ENCODE assay signal across 2 cellular contexts in the genomic region with DNA sequence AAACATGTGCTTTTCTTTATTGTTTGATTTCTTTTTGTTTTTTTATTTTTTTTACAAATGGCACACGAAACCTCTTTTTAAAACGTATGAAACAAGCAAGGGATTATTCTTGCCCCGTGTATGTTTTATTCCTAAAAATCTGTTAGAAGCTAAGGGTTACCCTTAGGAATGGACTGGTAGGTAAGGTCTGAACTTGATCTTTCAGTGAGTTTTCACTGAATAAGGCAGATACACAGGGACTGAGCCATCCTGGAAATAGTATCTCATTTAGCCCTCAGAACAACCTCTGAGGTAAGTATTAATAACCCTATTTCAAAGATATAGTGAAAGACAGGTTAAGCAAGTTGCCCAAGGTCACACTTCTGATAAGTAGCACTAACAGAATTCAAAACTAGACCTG.
TF ChIP-seq lines count a peak whose summit lies in the region.

No MANE protein-coding gene starts in this region.

TF ChIP-seq in K562, 482 proteins besides CTCF, POLR2A, EP300 and RAD21 (continues in another document):
- TF ChIP-seq, protein P1, sequence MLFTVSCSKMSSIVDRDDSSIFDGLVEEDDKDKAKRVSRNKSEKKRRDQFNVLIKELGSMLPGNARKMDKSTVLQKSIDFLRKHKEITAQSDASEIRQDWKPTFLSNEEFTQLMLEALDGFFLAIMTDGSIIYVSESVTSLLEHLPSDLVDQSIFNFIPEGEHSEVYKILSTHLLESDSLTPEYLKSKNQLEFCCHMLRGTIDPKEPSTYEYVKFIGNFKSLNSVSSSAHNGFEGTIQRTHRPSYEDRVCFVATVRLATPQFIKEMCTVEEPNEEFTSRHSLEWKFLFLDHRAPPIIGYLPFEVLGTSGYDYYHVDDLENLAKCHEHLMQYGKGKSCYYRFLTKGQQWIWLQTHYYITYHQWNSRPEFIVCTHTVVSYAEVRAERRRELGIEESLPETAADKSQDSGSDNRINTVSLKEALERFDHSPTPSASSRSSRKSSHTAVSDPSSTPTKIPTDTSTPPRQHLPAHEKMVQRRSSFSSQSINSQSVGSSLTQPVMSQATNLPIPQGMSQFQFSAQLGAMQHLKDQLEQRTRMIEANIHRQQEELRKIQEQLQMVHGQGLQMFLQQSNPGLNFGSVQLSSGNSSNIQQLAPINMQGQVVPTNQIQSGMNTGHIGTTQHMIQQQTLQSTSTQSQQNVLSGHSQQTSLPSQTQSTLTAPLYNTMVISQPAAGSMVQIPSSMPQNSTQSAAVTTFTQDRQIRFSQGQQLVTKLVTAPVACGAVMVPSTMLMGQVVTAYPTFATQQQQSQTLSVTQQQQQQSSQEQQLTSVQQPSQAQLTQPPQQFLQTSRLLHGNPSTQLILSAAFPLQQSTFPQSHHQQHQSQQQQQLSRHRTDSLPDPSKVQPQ (CRISPR knock-in tag; IDR thresholded peaks at IDR 0.05; ENCODE audit: borderline replicate concordance) = no peak
- TF ChIP-seq ZNF143 (CRISPR knock-in tag; IDR thresholded peaks at IDR 0.05) (no peak), TSC22D4 (tag; IDR thresholded peaks at IDR 0.05) (no peak), KDM1A (IDR thresholded peaks at IDR 0.05) (0 out of 4 replicates have a peak, but pooled peaks of 1 of the 2 experiments have one; percentile 18), FOXP1 (CRISPR knock-in tag; IDR thresholded peaks at IDR 0.05) (no peak), NR2C2 (CRISPR knock-in tag; IDR thresholded peaks at IDR 0.05) (no peak), NR2C2 (tag; IDR thresholded peaks at IDR 0.05) (no peak)
- TF ChIP-seq, protein P2, sequence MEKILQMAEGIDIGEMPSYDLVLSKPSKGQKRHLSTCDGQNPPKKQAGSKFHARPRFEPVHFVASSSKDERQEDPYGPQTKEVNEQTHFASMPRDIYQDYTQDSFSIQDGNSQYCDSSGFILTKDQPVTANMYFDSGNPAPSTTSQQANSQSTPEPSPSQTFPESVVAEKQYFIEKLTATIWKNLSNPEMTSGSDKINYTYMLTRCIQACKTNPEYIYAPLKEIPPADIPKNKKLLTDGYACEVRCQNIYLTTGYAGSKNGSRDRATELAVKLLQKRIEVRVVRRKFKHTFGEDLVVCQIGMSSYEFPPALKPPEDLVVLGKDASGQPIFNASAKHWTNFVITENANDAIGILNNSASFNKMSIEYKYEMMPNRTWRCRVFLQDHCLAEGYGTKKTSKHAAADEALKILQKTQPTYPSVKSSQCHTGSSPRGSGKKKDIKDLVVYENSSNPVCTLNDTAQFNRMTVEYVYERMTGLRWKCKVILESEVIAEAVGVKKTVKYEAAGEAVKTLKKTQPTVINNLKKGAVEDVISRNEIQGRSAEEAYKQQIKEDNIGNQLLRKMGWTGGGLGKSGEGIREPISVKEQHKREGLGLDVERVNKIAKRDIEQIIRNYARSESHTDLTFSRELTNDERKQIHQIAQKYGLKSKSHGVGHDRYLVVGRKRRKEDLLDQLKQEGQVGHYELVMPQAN (IDR thresholded peaks at IDR 0.05; ENCODE audit: borderline replicate concordance) = no peak
- TF ChIP-seq, protein P3, sequence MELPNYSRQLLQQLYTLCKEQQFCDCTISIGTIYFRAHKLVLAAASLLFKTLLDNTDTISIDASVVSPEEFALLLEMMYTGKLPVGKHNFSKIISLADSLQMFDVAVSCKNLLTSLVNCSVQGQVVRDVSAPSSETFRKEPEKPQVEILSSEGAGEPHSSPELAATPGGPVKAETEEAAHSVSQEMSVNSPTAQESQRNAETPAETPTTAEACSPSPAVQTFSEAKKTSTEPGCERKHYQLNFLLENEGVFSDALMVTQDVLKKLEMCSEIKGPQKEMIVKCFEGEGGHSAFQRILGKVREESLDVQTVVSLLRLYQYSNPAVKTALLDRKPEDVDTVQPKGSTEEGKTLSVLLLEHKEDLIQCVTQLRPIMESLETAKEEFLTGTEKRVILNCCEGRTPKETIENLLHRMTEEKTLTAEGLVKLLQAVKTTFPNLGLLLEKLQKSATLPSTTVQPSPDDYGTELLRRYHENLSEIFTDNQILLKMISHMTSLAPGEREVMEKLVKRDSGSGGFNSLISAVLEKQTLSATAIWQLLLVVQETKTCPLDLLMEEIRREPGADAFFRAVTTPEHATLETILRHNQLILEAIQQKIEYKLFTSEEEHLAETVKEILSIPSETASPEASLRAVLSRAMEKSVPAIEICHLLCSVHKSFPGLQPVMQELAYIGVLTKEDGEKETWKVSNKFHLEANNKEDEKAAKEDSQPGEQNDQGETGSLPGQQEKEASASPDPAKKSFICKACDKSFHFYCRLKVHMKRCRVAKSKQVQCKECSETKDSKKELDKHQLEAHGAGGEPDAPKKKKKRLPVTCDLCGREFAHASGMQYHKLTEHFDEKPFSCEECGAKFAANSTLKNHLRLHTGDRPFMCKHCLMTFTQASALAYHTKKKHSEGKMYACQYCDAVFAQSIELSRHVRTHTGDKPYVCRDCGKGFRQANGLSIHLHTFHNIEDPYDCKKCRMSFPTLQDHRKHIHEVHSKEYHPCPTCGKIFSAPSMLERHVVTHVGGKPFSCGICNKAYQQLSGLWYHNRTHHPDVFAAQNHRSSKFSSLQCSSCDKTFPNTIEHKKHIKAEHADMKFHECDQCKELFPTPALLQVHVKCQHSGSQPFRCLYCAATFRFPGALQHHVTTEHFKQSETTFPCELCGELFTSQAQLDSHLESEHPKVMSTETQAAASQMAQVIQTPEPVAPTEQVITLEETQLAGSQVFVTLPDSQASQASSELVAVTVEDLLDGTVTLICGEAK (IDR thresholded peaks at IDR 0.05) = peak; percentile 27; the same call in 1 of the 2 replicates
- TF ChIP-seq, protein P3 (CRISPR knock-in tag; IDR thresholded peaks at IDR 0.05) = no peak

TF ChIP-seq in HepG2, 621 proteins besides CTCF, POLR2A, EP300 and RAD21:
- TF ChIP-seq, protein P4, sequence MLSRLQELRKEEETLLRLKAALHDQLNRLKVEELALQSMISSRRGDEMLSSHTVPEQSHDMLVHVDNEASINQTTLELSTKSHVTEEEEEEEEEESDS (CRISPR knock-in tag; IDR thresholded peaks at IDR 0.05; ENCODE audit: borderline replicate concordance) = no peak
- TF ChIP-seq SETDB1 (CRISPR knock-in tag; IDR thresholded peaks at IDR 0.05; ENCODE audit: borderline replicate concordance) (no peak), SMAD3 (CRISPR knock-in tag; IDR thresholded peaks at IDR 0.05) (no peak)
